Comparison of ENCODE assay signal across 29 cellular contexts in genomic region chr14:92903359-92903758, GRCh38. TPM values are rescaled to one million over a fixed set of nuclear protein-coding genes. Genes with fewer than 3 reads are reported as not detected.
DNase-seq lines count a peak whose midpoint lies in the region; ATAC-seq, FAIRE-seq and TF ChIP-seq lines count a peak whose summit lies in the region.
"Had no signal": no experiment of that assay in that cellular context is flagged by ENCODE, and none has a peak within 500 bp of the region (broad histone marks: within the 10 kb centered on the region; RNA-seq: fewer than 3 reads in every experiment).

No MANE protein-coding gene starts in this region.

- no peaks in the 10 kb centered on the region for H3K36me3 Mint-ChIP-seq in activated CD4-positive, alpha-beta T cell treated with anti-CD3 and anti-CD28 coated beads for 36 hours (ENCODE audit: low read depth)
- no peaks in the 10 kb centered on the region for H3K36me3 Mint-ChIP-seq in activated naive CD8-positive, alpha-beta T cell
- H3K36me3 Mint-ChIP-seq: IgD-negative memory B cell had no signal

- no peak overlapping the region for H3K27ac ChIP-seq in HepG2 (ENCODE audit: extremely low read length, insufficient read depth, low read length)
- H3K27ac ChIP-seq in right lobe of liver: no peak overlapping the region
- H3K27ac ChIP-seq: left ventricle myocardium inferior, prostate gland, sigmoid colon, SJSA1 had no signal

- H3K4me3 Mint-ChIP-seq in activated CD4-positive, alpha-beta T cell treated with anti-CD3 and anti-CD28 coated beads for 36 hours: no peak overlapping the region
- peak overlapping the region; percentile 44 for H3K4me3 Mint-ChIP-seq in activated naive CD8-positive, alpha-beta T cell
- H3K4me3 Mint-ChIP-seq: effector memory CD8-positive, alpha-beta T cell; IgD-negative memory B cell had no signal

- in situ Hi-C loops in HepG2 (cut with HindIII; ENCODE audit: extremely low pct_ligation_motif_present, low pct_unique_long_range_greater_than_20kb): no loop called here

- peak overlapping the region; percentile 32 for H3K4me2 ChIP-seq in HepG2 (ENCODE audit: low read depth, low read length)

- TF ChIP-seq RAD21 in HepG2 (CRISPR knock-in tag; IDR thresholded peaks at IDR 0.05): no peak

- WGBS in HepG2 (ENCODE audit: low lambda C conversion rate): 35% methylated on average over 6 of the region's 6 CpGs
- WGBS in right lobe of liver (ENCODE audit: insufficient coverage, low coverage, low lambda C conversion rate, missing lambda C conversion rate): 16% methylated on average over 2 of the region's 6 CpGs

- peak; percentile 39 for DNase-seq in activated CD4-positive, alpha-beta T cell treated with anti-CD3 and anti-CD28 coated beads for 36 hours
- no peak for DNase-seq in activated CD4-positive, alpha-beta T cell treated with anti-CD3 and anti-CD28 coated beads, Interleukin-2, amount 50 U/mL, for 1 hour
- DNase-seq in HepG2 (ENCODE audit: low spot score) (no peak), right lobe of liver (no peak), amniotic stem cell (lab: John Stamatoyannopoulos, UW) (no peak), NCI-H146 (lab: John Stamatoyannopoulos, UW) (no peak)
- DNase-seq in stimulated activated CD8-positive, alpha-beta memory T cell treated with anti-CD3 and anti-CD28 coated beads, Interleukin-7, amount 100 ng/mL, for 4 hours (ENCODE audit: low read depth in 2 of 2): peak; percentile 5
- DNase-seq: activated CD4-positive, CD25-positive, alpha-beta regulatory T cell; activated gamma-delta T cell treated with Interleukin-2 at 50 U/mL for 16 hours; cortex of kidney; effector memory CD8-positive, alpha-beta T cell; erythroblast; islet precursor cell; left ventricle myocardium inferior; mesendoderm; NCI-H1092 treated with DMSO at 0.1 percent for 48 hours; NCI-H1930; NCI-H526 treated with DMSO at 0.1 percent for 48 hours; RPMI8226; sigmoid colon; trophoblast cell had no signal

- FAIRE-seq in HepG2 (lab: Jason Lieb, UNC): no peak
- FAIRE-seq: astrocyte, GM12891 had no signal

- H3K9me3 ChIP-seq in HepG2 (ENCODE audit: low read length) (no peaks in the 10 kb centered on the region), right lobe of liver (no peaks in the 10 kb centered on the region)
- H3K9me3 ChIP-seq: left ventricle myocardium inferior, prostate gland, sigmoid colon, SJSA1 had no signal

- H3K36me3 ChIP-seq in HepG2 (replicated peaks in 1 of 2; ENCODE audit: control insufficient read depth in 1 of 2, insufficient read depth in 2 of 2, low read length in 2 of 2) (no peaks in the 10 kb centered on the region), right lobe of liver (no peaks in the 10 kb centered on the region)
- H3K36me3 ChIP-seq: left ventricle myocardium inferior, prostate gland, sigmoid colon, SJSA1 had no signal

- H3K4me3 ChIP-seq in HepG2 (replicated peaks in 1 of 3; ENCODE audit: insufficient read depth in 1 of 3, low read depth in 2 of 3, low read length in 3 of 3) (no peak overlapping the region), right lobe of liver (no peak overlapping the region)
- H3K4me3 ChIP-seq: left ventricle myocardium inferior, prostate gland, sigmoid colon, SJSA1 had no signal

- no peak overlapping the region for H3K9ac ChIP-seq in HepG2 (ENCODE audit: insufficient read depth, low read depth, low read length)

- no peak overlapping the region for H3K27ac Mint-ChIP-seq in activated CD4-positive, alpha-beta T cell treated with anti-CD3 and anti-CD28 coated beads for 36 hours
- H3K27ac Mint-ChIP-seq in activated naive CD8-positive, alpha-beta T cell: peak overlapping the region; percentile 46
- H3K27ac Mint-ChIP-seq: effector memory CD8-positive, alpha-beta T cell; IgD-negative memory B cell had no signal

- no TSS peak for BruUV-seq in HepG2 (replicated peaks; lab: Mats Ljungman, UMichigan)

- peaks cover 5% of the 10 kb centered on the region for H3K9me3 Mint-ChIP-seq in activated CD4-positive, alpha-beta T cell treated with anti-CD3 and anti-CD28 coated beads for 36 hours (ENCODE audit: low read depth)
- no peaks in the 10 kb centered on the region for H3K9me3 Mint-ChIP-seq in activated naive CD8-positive, alpha-beta T cell (ENCODE audit: low read depth)
- H3K9me3 Mint-ChIP-seq: effector memory CD8-positive, alpha-beta T cell had no signal

- TF ChIP-seq POLR2A in HepG2 (IDR thresholded peaks at IDR 0.05; ENCODE audit: insufficient read depth in 1 of 2, low read depth in 2 of 2, low read length in 2 of 2) (no peak), right lobe of liver (IDR thresholded peaks at IDR 0.05) (no peak)

- no peaks in the 10 kb centered on the region for H3K79me2 ChIP-seq in HepG2 (ENCODE audit: insufficient read depth, low read length)

- TF ChIP-seq CTCF in HepG2 (CRISPR knock-in tag; IDR thresholded peaks at IDR 0.05): no peak
- no peak for TF ChIP-seq CTCF in right lobe of liver (IDR thresholded peaks at IDR 0.05)

- H2AFZ ChIP-seq in HepG2 (ENCODE audit: low read length): no peak overlapping the region

- no peaks in the 10 kb centered on the region for H4K20me1 ChIP-seq in HepG2 (ENCODE audit: insufficient read depth, low read length)

- no peak for TF ChIP-seq EP300 in HepG2 (IDR thresholded peaks at IDR 0.05; ENCODE audit: low read depth in 2 of 2, low read length in 2 of 2)
- TF ChIP-seq EP300 in HepG2 (CRISPR knock-in tag; IDR thresholded peaks at IDR 0.05; ENCODE audit: borderline replicate concordance): no peak

- CTCF ChIA-PET in activated CD4-positive, alpha-beta T cell treated with anti-CD3 and anti-CD28 coated beads for 36 hours (lab: Charles Lee): interaction anchor here (0.7 kb wide), 2 partner anchors 12 to 31 kb away, joined by 4 read pairs; no protein-coding TSS in a partner anchor
- CTCF ChIA-PET in HepG2 (lab: Yijun Ruan, JAX; ENCODE audit: low intra/inter-chr PET ratio, low total read pairs): no interaction called here

- H3K27me3 ChIP-seq in HepG2 (ENCODE audit: control insufficient read depth in 1 of 2, insufficient read depth in 2 of 2, low read length in 2 of 2) (peaks cover 0 to 16% of the 10 kb centered on the region in 2 experiments; a peak in 3 of 5 replicates), right lobe of liver (no peaks in the 10 kb centered on the region)

- intact Hi-C loops in activated CD4-positive, alpha-beta T cell treated with anti-CD3 and anti-CD28 coated beads for 36 hours (cut with DNase I, micrococcal nuclease): no loop called here
- intact Hi-C loops in HepG2 (cut with micrococcal nuclease; ENCODE audit: unreplicated experiment): no loop called here
- intact Hi-C loops in right lobe of liver (cut with DNase I): no loop called here

- H3K4me1 ChIP-seq in HepG2 (ENCODE audit: insufficient read depth, low read length) (peaks cover 46% of the 10 kb centered on the region), right lobe of liver (no peaks in the 10 kb centered on the region)
- H3K4me1 ChIP-seq: left ventricle myocardium inferior, prostate gland, sigmoid colon, SJSA1 had no signal

- peaks cover 10% of the 10 kb centered on the region for H3K27me3 Mint-ChIP-seq in activated CD4-positive, alpha-beta T cell treated with anti-CD3 and anti-CD28 coated beads for 36 hours
- no peaks in the 10 kb centered on the region for H3K27me3 Mint-ChIP-seq in activated naive CD8-positive, alpha-beta T cell

- POLR2A ChIA-PET in activated CD4-positive, alpha-beta T cell treated with anti-CD3 and anti-CD28 coated beads for 36 hours (lab: Charles Lee): no interaction called here
- POLR2A ChIA-PET in HepG2 (lab: Yijun Ruan, JAX): no interaction called here

- ATAC-seq in activated CD4-positive, alpha-beta T cell treated with anti-CD3 and anti-CD28 coated beads for 36 hours: peak; percentile 80
- ATAC-seq in HepG2 (no peak), right lobe of liver (no peak)
- ATAC-seq: effector memory CD8-positive, alpha-beta T cell had no signal

- peaks cover 19% of the 10 kb centered on the region for H3K4me1 Mint-ChIP-seq in activated CD4-positive, alpha-beta T cell treated with anti-CD3 and anti-CD28 coated beads for 36 hours
- H3K4me1 Mint-ChIP-seq in activated naive CD8-positive, alpha-beta T cell (ENCODE audit: low read depth): peaks cover 33% of the 10 kb centered on the region
- H3K4me1 Mint-ChIP-seq: IgD-negative memory B cell had no signal

RNA-seq across cellular contexts. Expression of gene CHGA, which starts 19.6 kb away (rescaled TPM):
- not detected for total RNA-seq in activated CD4-positive, alpha-beta T cell treated with anti-CD3 and anti-CD28 coated beads for 36 hours
- total RNA-seq in HepG2 (2016; rRNA removed; fragmentation: Illumina TruSeq; extraction: Trizol): not detected in 2 replicates
- not detected in 2 replicates for total RNA-seq in HepG2 (2016; cell fraction: cytosol; rRNA removed; fragmentation: Illumina TruSeq; extraction: Trizol; ENCODE audit: low read depth)
- not detected in 2 replicates for total RNA-seq in HepG2 (2016; cell fraction: insoluble cytoplasmic fraction; rRNA removed; fragmentation: Illumina TruSeq; extraction: Trizol)
- total RNA-seq in HepG2 (2016; cell fraction: membrane; rRNA removed; fragmentation: Illumina TruSeq; extraction: Trizol): not detected in 2 replicates
- not detected in 2 replicates for total RNA-seq in HepG2 (2016; cell fraction: nucleus; rRNA removed; fragmentation: Illumina TruSeq; extraction: Trizol)
- polyA plus RNA-seq in HepG2 (2011; rRNA removed): not detected in 2 replicates
- polyA plus RNA-seq in HepG2 (2011; cell fraction: cytosol; rRNA removed): not detected in 2 replicates
- polyA plus RNA-seq in HepG2 (2011; cell fraction: nucleus; rRNA removed): not detected in 2 replicates
- polyA plus RNA-seq in HepG2 (2012): not detected in 2 replicates
- polyA plus RNA-seq in HepG2 (2016; cell fraction: cytosol; fragmentation: Illumina TruSeq; extraction: Trizol; ENCODE audit: low read depth): not detected in 2 replicates
- polyA plus RNA-seq in HepG2 (2016; cell fraction: insoluble cytoplasmic fraction; fragmentation: Illumina TruSeq; extraction: Trizol; ENCODE audit: low read depth): not detected in 2 replicates
- polyA plus RNA-seq in HepG2 (2016; cell fraction: membrane; fragmentation: Illumina TruSeq; extraction: Trizol; ENCODE audit: low read depth): not detected in 2 replicates
- not detected in 2 replicates for polyA plus RNA-seq in HepG2 (2016; cell fraction: nucleus; fragmentation: Illumina TruSeq; extraction: Trizol; ENCODE audit: insufficient read depth, low read depth)
- 0.44 TPM in 1 of 2 replicates, not detected in the other for polyA minus RNA-seq in HepG2 (2011; rRNA and poly(A)+ RNA removed; ENCODE audit: low replicate concordance)
- polyA minus RNA-seq in HepG2 (2011; cell fraction: cytosol; rRNA and poly(A)+ RNA removed): not detected in 2 replicates
- polyA minus RNA-seq in HepG2 (2011; cell fraction: nucleus; rRNA and poly(A)+ RNA removed): not detected in 2 replicates
- total RNA-seq in right lobe of liver: under 1 TPM in 2 of 6 experiments, not detected in 4; 0.18 to 0.25 TPM
- total RNA-seq: A172, astrocyte, cardiac septum, left ventricle myocardium inferior, SJSA1 had no signal

Comparison
In these comparisons a context has a peak if more than half of its experiments do, and no peak if none do; other contexts are left out.
1. DNase-seq: peak in activated CD4-positive, alpha-beta T cell treated with anti-CD3 and anti-CD28 coated beads for 36 hours (single experiment) and stimulated activated CD8-positive, alpha-beta memory T cell treated with anti-CD3 and anti-CD28 coated beads, Interleukin-7, amount 100 ng/mL, for 4 hours (2 of 2); none in activated CD4-positive, alpha-beta T cell treated with anti-CD3 and anti-CD28 coated beads, Interleukin-2, amount 50 U/mL, for 1 hour (single experiment), HepG2 (single experiment), right lobe of liver (0 of 3), amniotic stem cell (single experiment) and NCI-H146 (single experiment).